Comparison of ENCODE assay signal across 17 cellular contexts in genomic region chr14:100556936-100557505, GRCh38. TPM values are rescaled to one million over a fixed set of nuclear protein-coding genes. Genes with fewer than 3 reads are reported as not detected.
DNase-seq lines count a peak whose midpoint lies in the region; ATAC-seq and TF ChIP-seq lines count a peak whose summit lies in the region.
"Had no signal": no experiment of that assay in that cellular context is flagged by ENCODE, and none has a peak within 500 bp of the region (broad histone marks: within the 10 kb centered on the region; RNA-seq: fewer than 3 reads in every experiment).

No MANE protein-coding gene starts in this region.

- DNase-seq in Right ventricle myocardium inferior (ENCODE audit: missing footprints) (no peak), left ventricle myocardium inferior (no peak), NCI-H460 (ENCODE audit: extremely low read depth, low read depth) (peak; percentile 75), cerebellar cortex (ENCODE audit: low spot score) (peak; percentile 66), posterior cingulate gyrus (no peak)
- DNase-seq in stimulated activated CD4-positive, alpha-beta T cell treated with anti-CD3 and anti-CD28 coated beads, Interleukin-2, amount 100 ng/mL, for 24 hours = no peak
- DNase-seq: H9, KBM-7, MM.1S, NCI-H1048, NCI-H1417 treated with DMSO at 0.1 percent for 48 hours, NCI-H187 had no signal

- no peaks in the 10 kb centered on the region for H3K9me3 Mint-ChIP-seq in stimulated activated memory B cell treated with anti-CD40 and anti-IgM and Interleukin-4, amounts not matched to agents 10 μg/mL and 1 μg/mL and 100 μg/mL, for 72 hours
- H3K9me3 Mint-ChIP-seq: H9 had no signal

- peaks cover 14% of the 10 kb centered on the region for H3K4me1 Mint-ChIP-seq in stimulated activated memory B cell treated with anti-CD40 and anti-IgM and Interleukin-4, amounts not matched to agents 10 μg/mL and 1 μg/mL and 100 μg/mL, for 72 hours

- H3K4me1 ChIP-seq in left ventricle myocardium inferior = peaks cover 6% of the 10 kb centered on the region

- H3K36me3 ChIP-seq in left ventricle myocardium inferior = no peaks in the 10 kb centered on the region
- H3K36me3 ChIP-seq: Peyer's patch had no signal

- intact Hi-C loops in Right ventricle myocardium inferior (cut with DNase I) = no loop called here
- intact Hi-C loops in left ventricle myocardium inferior (cut with micrococcal nuclease) = no loop called here
- intact Hi-C loops in posterior cingulate gyrus (cut with DNase I) = no loop called here

- H3K4me3 Mint-ChIP-seq in stimulated activated memory B cell treated with anti-CD40 and anti-IgM and Interleukin-4, amounts not matched to agents 10 μg/mL and 1 μg/mL and 100 μg/mL, for 72 hours = no peak overlapping the region
- H3K4me3 Mint-ChIP-seq: H9 had no signal

- H3K9me3 ChIP-seq in left ventricle myocardium inferior (replicated peaks) = no peaks in the 10 kb centered on the region
- H3K9me3 ChIP-seq: Peyer's patch had no signal

- no peak overlapping the region for H3K4me3 ChIP-seq in left ventricle myocardium inferior
- H3K4me3 ChIP-seq: GM12878, Peyer's patch had no signal

- no peak overlapping the region for H3K27ac ChIP-seq in left ventricle myocardium inferior (replicated peaks)
- H3K27ac ChIP-seq: 22Rv1, Peyer's patch had no signal

- no peaks in the 10 kb centered on the region for H3K36me3 Mint-ChIP-seq in stimulated activated memory B cell treated with anti-CD40 and anti-IgM and Interleukin-4, amounts not matched to agents 10 μg/mL and 1 μg/mL and 100 μg/mL, for 72 hours

- ATAC-seq in Right ventricle myocardium inferior (peak; percentile 35), HG03378 (IDR thresholded peaks at IDR 0.05; ENCODE audit: unreplicated experiment) (no peak)
- ATAC-seq in stimulated activated memory B cell treated with anti-CD40 and anti-IgM and Interleukin-4, amounts not matched to agents 10 μg/mL and 1 μg/mL and 100 μg/mL, for 72 hours = no peak

- peaks cover 37% of the 10 kb centered on the region for H3K27me3 Mint-ChIP-seq in stimulated activated memory B cell treated with anti-CD40 and anti-IgM and Interleukin-4, amounts not matched to agents 10 μg/mL and 1 μg/mL and 100 μg/mL, for 72 hours

- peak overlapping the region; percentile 3 for H3K27ac Mint-ChIP-seq in stimulated activated memory B cell treated with anti-CD40 and anti-IgM and Interleukin-4, amounts not matched to agents 10 μg/mL and 1 μg/mL and 100 μg/mL, for 72 hours
- H3K27ac Mint-ChIP-seq: H9 had no signal

- H3K27me3 ChIP-seq in left ventricle myocardium inferior (ENCODE audit: low read depth) = peaks cover 92% of the 10 kb centered on the region
- H3K27me3 ChIP-seq: Peyer's patch had no signal

- no peak for TF ChIP-seq CTCF in left ventricle myocardium inferior (IDR thresholded peaks at IDR 0.05; ENCODE audit: borderline replicate concordance)

RNA-seq across cellular contexts. Expression of gene BEGAIN, which starts 30.2 kb away (rescaled TPM):
- 0.68 TPM for total RNA-seq in Right ventricle myocardium inferior
- total RNA-seq in left ventricle myocardium inferior = 1.9 TPM
- 37.8 and 40.0 TPM in 2 replicates for total RNA-seq in NCI-H460 (2014; rRNA removed; shearing (Covaris generic))
- 103 and 275 TPM in 2 replicates for polyA plus RNA-seq in NCI-H460 (2014; cell fraction: nucleus; rRNA removed)

Comparison
In these comparisons a context has a peak if more than half of its experiments do, and no peak if none do; other contexts are left out.
1. DNase-seq: peak in NCI-H460 (single experiment) and cerebellar cortex (single experiment); none in Right ventricle myocardium inferior (single experiment), left ventricle myocardium inferior (single experiment), stimulated activated CD4-positive, alpha-beta T cell treated with anti-CD3 and anti-CD28 coated beads, Interleukin-2, amount 100 ng/mL, for 24 hours (0 of 2) and posterior cingulate gyrus (0 of 10).
2. RNA of gene BEGAIN, which starts 30.2 kb away (total RNA-seq): 37.8 to 40.0 TPM in NCI-H460; 1.9 TPM in left ventricle myocardium inferior (single experiment) and 0.68 TPM in Right ventricle myocardium inferior (single experiment); every median in the first group is over 10 times any median in the second.